ENCODE assay signal across 8 cellular contexts in genomic region chr5:109688647-109688998, GRCh38. TPM values are rescaled to one million over a fixed set of nuclear protein-coding genes. Genes with fewer than 3 reads are reported as not detected.
DNase-seq lines count a peak whose midpoint lies in the region; ATAC-seq and TF ChIP-seq lines count a peak whose summit lies in the region.

No MANE protein-coding gene starts in this region.

- H3K4me3 ChIP-seq in Caco-2 (ENCODE audit: low read depth, low read length) (peak overlapping the region; percentile 86), HAP-1 (peak overlapping the region; percentile 91), astrocyte of the spinal cord (ENCODE audit: low read depth, low read length) (peak overlapping the region; percentile 33), stomach smooth muscle (ENCODE audit: low read length in 2 of 2) (peak overlapping the region; percentile 90 to 98)

- no peaks in the 10 kb centered on the region for H3K9me3 Mint-ChIP-seq in Caco-2 (ENCODE audit: unreplicated experiment)

- H3K4me1 ChIP-seq in Caco-2 (0 out of 2 replicates have a peak, but pooled peaks cover 6% of the 10 kb centered on the region), HAP-1 (peaks cover 6% of the 10 kb centered on the region), stomach smooth muscle (ENCODE audit: control insufficient read depth, insufficient read depth, low read length) (peaks cover 3% of the 10 kb centered on the region)

- H3K27me3 Mint-ChIP-seq in Caco-2 (ENCODE audit: insufficient read depth, unreplicated experiment) = no peaks in the 10 kb centered on the region

- peak overlapping the region; percentile 98 for H3K27ac Mint-ChIP-seq in Caco-2 (ENCODE audit: unreplicated experiment)

- no peaks in the 10 kb centered on the region for H3K27me3 ChIP-seq in Caco-2 (replicated peaks; ENCODE audit: control insufficient read depth, insufficient read depth, low read length)
- no peaks in the 10 kb centered on the region for H3K27me3 ChIP-seq in HAP-1 (ENCODE audit: low read depth)
- H3K27me3 ChIP-seq in stomach smooth muscle (ENCODE audit: control insufficient read depth in 1 of 2, insufficient read depth in 2 of 2, low read length in 2 of 2) = no peaks in the 10 kb centered on the region

- intact Hi-C loops in Caco-2 (cut with micrococcal nuclease; ENCODE audit: unreplicated experiment) = loop anchor here (1.0 to 10.0 kb wide), 8 partner anchors 30 to 1208 kb away; partner anchors contain the start of gene FER

- TF ChIP-seq CTCF in Caco-2 (IDR thresholded peaks at IDR 0.05; ENCODE audit: insufficient read depth in 1 of 2, low read depth in 1 of 2, low read length in 1 of 2, severe bottlenecking in 1 of 2, unreplicated experiment in 1 of 2) = peak; percentile 67 to 79
- TF ChIP-seq CTCF in astrocyte of the spinal cord (IDR thresholded peaks at IDR 0.05; ENCODE audit: low read depth, low read length) = peak; percentile 33

- CTCF ChIA-PET in Caco-2 (lab: Charles Lee) = interaction anchor here (0.5 to 1.4 kb wide), 10 partner anchors 20 to 1843 kb away, joined by 3 to 4 read pairs (median 3); partner anchors contain the start of gene PJA2

- peaks cover 9% of the 10 kb centered on the region for H3K36me3 Mint-ChIP-seq in Caco-2 (ENCODE audit: insufficient read depth, unreplicated experiment)

- in situ Hi-C loops in HAP-1 (cut with MboI; ENCODE audit: low sequenced_read_pairs) = no loop called here
- in situ Hi-C loops in astrocyte of the spinal cord (cut with HindIII; ENCODE audit: low sequenced_read_pairs) = no loop called here

- DNase-seq in Caco-2 = peak; percentile 45 to 63
- peak; percentile 36 to 40 for DNase-seq in HAP-1 (ENCODE audit: low spot score in 2 of 2)
- peak; percentile 89 for DNase-seq in NCI-H69 (lab: John Stamatoyannopoulos, UW)
- DNase-seq in astrocyte of the spinal cord (ENCODE audit: low read depth, low spot score) = peak; percentile 31
- peak; percentile 70 for DNase-seq in left kidney (ENCODE audit: low read depth, low spot score)
- DNase-seq in GM19240 (ENCODE audit: insufficient read length, low spot score) = no peak

- peaks cover 20% of the 10 kb centered on the region for H3K4me1 Mint-ChIP-seq in Caco-2 (ENCODE audit: low read depth, unreplicated experiment)

- peak overlapping the region; percentile 90 for H3K27ac ChIP-seq in stomach smooth muscle (ENCODE audit: low read length)

- H3K36me3 ChIP-seq in Caco-2 (ENCODE audit: control insufficient read depth, insufficient read depth, low read length) = no peaks in the 10 kb centered on the region
- H3K36me3 ChIP-seq in HAP-1 (replicated peaks) = no peaks in the 10 kb centered on the region
- no peaks in the 10 kb centered on the region for H3K36me3 ChIP-seq in stomach smooth muscle (ENCODE audit: control insufficient read depth in 2 of 2, insufficient read depth in 2 of 2, low read length in 2 of 2)

- BruUV-seq in Caco-2 (replicated peaks; lab: Mats Ljungman, UMichigan) = TSS peak; percentile 94

- POLR2A ChIA-PET in Caco-2 (lab: Charles Lee) = interaction anchor here (0.7 to 1.1 kb wide), 3 partner anchors 19 to 1083 kb away, joined by 3 to 5 read pairs (median 4); no protein-coding TSS in a partner anchor

- no peak for ATAC-seq in GM18861 (IDR thresholded peaks at IDR 0.05; ENCODE audit: unreplicated experiment)

- peak overlapping the region; percentile 94 for H3K4me3 Mint-ChIP-seq in Caco-2 (ENCODE audit: unreplicated experiment)

- peak overlapping the region; percentile 59 to 84 for H3K9ac ChIP-seq in stomach smooth muscle (ENCODE audit: low read length in 2 of 2)

- H3K9me3 ChIP-seq in Caco-2 = no peaks in the 10 kb centered on the region
- peaks cover 13% of the 10 kb centered on the region for H3K9me3 ChIP-seq in HAP-1
- H3K9me3 ChIP-seq in stomach smooth muscle (ENCODE audit: control insufficient read depth in 2 of 2, low read length in 2 of 2) = no peaks in the 10 kb centered on the region

RNA-seq across cellular contexts. Expression of gene MAN2A1, which starts 1.1 kb away (rescaled TPM):
- 57.3 and 57.7 TPM in 2 replicates for total RNA-seq in Caco-2 (2022)

Comparison
In these comparisons a context has a peak if more than half of its experiments do, and no peak if none do; other contexts are left out.
1. H3K4me3 ChIP-seq: peak in every context shown above with its lines; median percentile 94 in stomach smooth muscle; 91 in HAP-1; 86 in Caco-2; 33 in astrocyte of the spinal cord.